ENCODE assay signal across 1 cellular context in genomic region chr9:124037790-124038189, GRCh38.
TF ChIP-seq lines count a peak whose summit lies in the region.

No MANE protein-coding gene starts in this region.

TF ChIP-seq in WTC11, 78 proteins besides CTCF, POLR2A, EP300 and RAD21 (continued from another document):
- TF ChIP-seq ZSCAN18 (CRISPR knock-in tag; IDR thresholded peaks at IDR 0.05) (no peak), E2F5 (CRISPR knock-in tag; IDR thresholded peaks at IDR 0.05) (no peak), TCF7 (CRISPR knock-in tag; IDR thresholded peaks at IDR 0.05; ENCODE audit: low read depth) (no peak), FOXK1 (CRISPR knock-in tag; IDR thresholded peaks at IDR 0.05) (no peak), ZNF532 (CRISPR knock-in tag; IDR thresholded peaks at IDR 0.05; ENCODE audit: borderline replicate concordance) (no peak), AFF4 (CRISPR knock-in tag; IDR thresholded peaks at IDR 0.05; ENCODE audit: borderline replicate concordance) (no peak)
